In genomic region chr2:144429396-144430112, GRCh38 we compare ENCODE assay signal across 14 cellular contexts.
DNase-seq lines count a peak whose midpoint lies in the region; ATAC-seq and TF ChIP-seq lines count a peak whose summit lies in the region.
"Had no signal": no experiment of that assay in that cellular context is flagged by ENCODE, and none has a peak within 500 bp of the region (broad histone marks: within the 10 kb centered on the region; RNA-seq: fewer than 3 reads in every experiment).

No MANE protein-coding gene starts in this region.

- no peak for TF ChIP-seq EP300 in gastroesophageal sphincter (IDR thresholded peaks at IDR 0.05)

- H3K9me3 ChIP-seq in SK-N-MC (ENCODE audit: low read depth, low read length) (no peaks in the 10 kb centered on the region), gastroesophageal sphincter (no peaks in the 10 kb centered on the region), osteoblast (ENCODE audit: low read depth, low read length) (no peaks in the 10 kb centered on the region), upper lobe of right lung (no peaks in the 10 kb centered on the region)
- H3K9me3 ChIP-seq: BLaER1, breast epithelium, sigmoid colon had no signal

- no peak for TF ChIP-seq POLR2A in gastroesophageal sphincter (IDR thresholded peaks at IDR 0.05)

- peaks cover 81% of the 10 kb centered on the region for H3K79me2 ChIP-seq in osteoblast (ENCODE audit: insufficient read depth, low read length)

- intact Hi-C loops in upper lobe of right lung (cut with DNase I): no loop called here

- TF ChIP-seq CTCF in gastroesophageal sphincter (IDR thresholded peaks at IDR 0.05): no peak
- no peak for TF ChIP-seq CTCF in osteoblast (IDR thresholded peaks at IDR 0.05; ENCODE audit: extremely low read depth, low read depth, low read length)
- no peak for TF ChIP-seq CTCF in upper lobe of right lung (IDR thresholded peaks at IDR 0.05)

- H3K9ac ChIP-seq in SK-N-MC (ENCODE audit: insufficient read length): no peak overlapping the region

- H4K20me1 ChIP-seq in osteoblast (ENCODE audit: insufficient read depth, low read length): peaks cover 11% of the 10 kb centered on the region

- H3K4me1 ChIP-seq in gastroesophageal sphincter (peaks cover 0 to 21% (median 3%) of the 10 kb centered on the region in 3 donors), osteoblast (ENCODE audit: insufficient read depth, low read length) (peaks cover 31% of the 10 kb centered on the region), upper lobe of right lung (peaks cover 40% of the 10 kb centered on the region)

- 71 to 80% methylated on average over 5 to 6 of the region's 6 CpGs for WGBS in gastroesophageal sphincter (ENCODE audit: low coverage in 1 of 2), 2 donors

- H3K36me3 ChIP-seq in SK-N-MC (ENCODE audit: insufficient read depth, low read length): peaks cover 75% of the 10 kb centered on the region
- H3K36me3 ChIP-seq in gastroesophageal sphincter: no peaks in the 10 kb centered on the region
- H3K36me3 ChIP-seq in osteoblast (ENCODE audit: insufficient read depth, low read length): peaks cover 24% of the 10 kb centered on the region
- H3K36me3 ChIP-seq in upper lobe of right lung: peaks cover 3% of the 10 kb centered on the region
- H3K36me3 ChIP-seq: breast epithelium, sigmoid colon had no signal

- H2AFZ ChIP-seq in osteoblast (ENCODE audit: low read length): no peak overlapping the region
- H2AFZ ChIP-seq: GM23248 had no signal

- DNase-seq in SK-N-MC (ENCODE audit: low read depth, low spot score): no peak
- no peak for DNase-seq in osteoblast (ENCODE audit: insufficient read length, low spot score, missing footprints)
- no peak for DNase-seq in upper lobe of right lung
- DNase-seq in NCI-H2196 (lab: John Stamatoyannopoulos, UW; ENCODE audit: unreplicated experiment): no peak
- DNase-seq in H4 (ENCODE audit: low spot score): no peak
- DNase-seq in activated CD8-positive, alpha-beta memory T cell treated with anti-CD3 and anti-CD28 coated beads for 24 hours: no peak
- DNase-seq: activated CD4-positive, alpha-beta T cell treated with anti-CD3 and anti-CD28 coated beads, Interleukin-2, amount 50 U/mL, for 4 hours; activated T-cell treated with anti-CD3 and anti-CD28 coated beads, Interleukin-2, amount 50 U/mL, for 1 hour; GM23248; NCI-H1105 treated with DMSO at 0.1 percent for 48 hours; sigmoid colon had no signal

- no peak overlapping the region for H3K4me3 ChIP-seq in SK-N-MC
- H3K4me3 ChIP-seq in gastroesophageal sphincter: no peak overlapping the region
- no peak overlapping the region for H3K4me3 ChIP-seq in osteoblast (ENCODE audit: insufficient read depth, low read length)
- H3K4me3 ChIP-seq in upper lobe of right lung: no peak overlapping the region
- H3K4me3 ChIP-seq: BLaER1, breast epithelium, GM23248, sigmoid colon had no signal

- H3K4me2 ChIP-seq in osteoblast (ENCODE audit: insufficient read depth, low read length): no peak overlapping the region
- H3K4me2 ChIP-seq: BLaER1 had no signal

- no peaks in the 10 kb centered on the region for H3K27me3 ChIP-seq in gastroesophageal sphincter
- H3K27me3 ChIP-seq in osteoblast (ENCODE audit: insufficient read depth, low read length): no peaks in the 10 kb centered on the region
- H3K27me3 ChIP-seq in upper lobe of right lung: no peaks in the 10 kb centered on the region
- H3K27me3 ChIP-seq: BLaER1, breast epithelium, sigmoid colon had no signal

- H3K27ac ChIP-seq in SK-N-MC (peak overlapping the region; percentile 57; the same call in 1 of the 2 replicates), gastroesophageal sphincter (peak overlapping the region in 3 of 4 donors; percentile 12 to 61 (median 21)), osteoblast (ENCODE audit: low read depth, low read length) (peak overlapping the region; percentile 25), upper lobe of right lung (no peak overlapping the region)
- H3K27ac ChIP-seq: BLaER1 had no signal

- ATAC-seq in gastroesophageal sphincter: no peak
- ATAC-seq in upper lobe of right lung: peak; percentile 44
